ENCODE assay signal across 21 cellular contexts in the genomic region with DNA sequence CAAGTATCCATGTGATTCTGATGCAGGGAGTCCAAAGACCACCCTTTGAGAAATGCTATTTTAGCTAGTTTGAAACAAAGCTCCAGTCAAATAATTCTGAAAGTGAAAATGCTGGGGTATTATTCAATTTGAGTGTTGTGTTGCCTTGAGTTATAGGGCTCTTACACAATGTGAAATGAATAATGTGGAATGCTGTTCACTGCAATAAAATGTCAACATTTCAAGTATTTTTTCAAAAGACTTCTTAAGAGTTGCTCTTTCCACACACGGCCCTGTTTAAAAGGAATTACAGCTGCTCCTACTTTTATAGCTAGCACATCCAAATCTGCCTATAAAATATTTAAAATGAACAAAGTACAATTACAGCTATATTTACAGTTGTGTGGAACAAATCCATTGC. TPM values are rescaled to one million over a fixed set of nuclear protein-coding genes. Genes with fewer than 3 reads are reported as not detected.
DNase-seq lines count a peak whose midpoint lies in the region; ATAC-seq and TF ChIP-seq lines count a peak whose summit lies in the region.
"Had no signal": no experiment of that assay in that cellular context is flagged by ENCODE, and none has a peak within 500 bp of the region (broad histone marks: within the 10 kb centered on the region; RNA-seq: fewer than 3 reads in every experiment).

No MANE protein-coding gene starts in this region.

- no peak for TF ChIP-seq CTCF in mesothelial cell of epicardium (IDR thresholded peaks at IDR 0.05; ENCODE audit: unreplicated experiment)

- intact Hi-C loops in posterior cingulate gyrus (cut with DNase I): no loop called here

- DNase-seq in AG08395 (ENCODE audit: low spot score): peak; percentile 11
- DNase-seq in HCEC 1CT: peak; percentile 51
- no peak for DNase-seq in epithelial cell of prostate (ENCODE audit: low read depth, low spot score)
- no peak for DNase-seq in mesothelial cell of epicardium (ENCODE audit: low spot score in 2 of 2, unreplicated experiment in 2 of 2)
- DNase-seq in NCI-H187 treated with DMSO at 0.1 percent for 48 hours (lab: John Stamatoyannopoulos, UW): no peak
- no peak for DNase-seq in NCI-H69 (lab: John Stamatoyannopoulos, UW)
- DNase-seq in posterior cingulate gyrus: no peak
- DNase-seq: activated CD4-positive, alpha-beta T cell treated with anti-CD3 and anti-CD28 coated beads for 36 hours; activated CD8-positive, alpha-beta memory T cell treated with anti-CD3 and anti-CD28 coated beads, Interleukin-2, amount 50 U/mL, for 4 hours; activated naive CD4-positive, alpha-beta T cell treated with Interleukin-2 at 50 U/mL for 16 hours; body of pancreas; DMS 273 treated with DMSO at 0.1 percent for 48 hours; effector CD8-positive, alpha-beta T cell; NCI-H1417 treated with DMSO at 0.1 percent for 48 hours; NCI-H226; SHP77; sigmoid colon; stimulated activated CD4-positive, alpha-beta T cell treated with anti-CD3 and anti-CD28 coated beads, Interleukin-4, amount 100 ng/mL, for 4 hours had no signal

- H3K27ac Mint-ChIP-seq in mesothelial cell of epicardium: peak overlapping the region; percentile 79
- H3K27ac Mint-ChIP-seq: activated CD4-positive, alpha-beta T cell treated with anti-CD3 and anti-CD28 coated beads for 36 hours; memory B cell had no signal

- peak overlapping the region; percentile 48 for H3K27ac ChIP-seq in epithelial cell of prostate
- H3K27ac ChIP-seq: body of pancreas, KMS-11, sigmoid colon had no signal

- H3K9me3 Mint-ChIP-seq in mesothelial cell of epicardium: no peaks in the 10 kb centered on the region

- H3K27me3 Mint-ChIP-seq in mesothelial cell of epicardium (ENCODE audit: low read depth): no peaks in the 10 kb centered on the region
- H3K27me3 Mint-ChIP-seq: memory B cell had no signal

- no peaks in the 10 kb centered on the region for H3K36me3 Mint-ChIP-seq in mesothelial cell of epicardium
- H3K36me3 Mint-ChIP-seq: memory B cell had no signal

- no peak for ATAC-seq in HG02571 (IDR thresholded peaks at IDR 0.05; ENCODE audit: unreplicated experiment)
- ATAC-seq: activated CD4-positive, alpha-beta T cell treated with anti-CD3 and anti-CD28 coated beads for 36 hours; body of pancreas had no signal

- peaks cover 26% of the 10 kb centered on the region for H3K4me1 Mint-ChIP-seq in mesothelial cell of epicardium
- H3K4me1 Mint-ChIP-seq: activated CD4-positive, alpha-beta T cell treated with anti-CD3 and anti-CD28 coated beads for 36 hours; memory B cell had no signal

- no peak overlapping the region for H3K4me3 Mint-ChIP-seq in mesothelial cell of epicardium
- H3K4me3 Mint-ChIP-seq: activated CD4-positive, alpha-beta T cell treated with anti-CD3 and anti-CD28 coated beads for 36 hours; memory B cell had no signal

RNA-seq across cellular contexts. Expression of gene PLS3, which starts 27.5 kb away (rescaled TPM):
- total RNA-seq in mesothelial cell of epicardium: 417 to 443 TPM (median 428 TPM) in 3 replicates

Comparison
In these comparisons a context has a peak if more than half of its experiments do, and no peak if none do; other contexts are left out.
1. DNase-seq: peak in AG08395 (single experiment) and HCEC 1CT (single experiment); none in epithelial cell of prostate (single experiment), mesothelial cell of epicardium (0 of 2), NCI-H187 treated with DMSO at 0.1 percent for 48 hours (single experiment), NCI-H69 (single experiment) and posterior cingulate gyrus (0 of 10).